Comparison of ENCODE assay signal across 1 cellular context in genomic region chr19:52897149-52897935, GRCh38.
TF ChIP-seq lines count a peak whose summit lies in the region.

ZNF320 (minus strand) TSS chr19:52897635; CDS start chr19:52890255, 7,380 bp downstream.

TF ChIP-seq in GM12878, 131 proteins besides CTCF, POLR2A, EP300 and RAD21 (continued from another document and continues in another):
- TF ChIP-seq NKRF (conservative IDR thresholded peaks at IDR 0.05) (peak; percentile 61; the same call in 1 of the 2 replicates), ZNF207 (IDR thresholded peaks at IDR 0.05; ENCODE audit: borderline replicate concordance) (no peak), HDAC6 (IDR thresholded peaks at IDR 0.05; ENCODE audit: unreplicated experiment) (no peak), ATF7 (IDR thresholded peaks at IDR 0.05; ENCODE audit: low read depth) (no peak), BRCA1 (IDR thresholded peaks at IDR 0.05; ENCODE audit: low read depth, low read length) (no peak), POLR2AphosphoS2 (IDR thresholded peaks at IDR 0.05; ENCODE audit: low read depth, low read length) (no peak), ELK1 (IDR thresholded peaks at IDR 0.05; ENCODE audit: low read depth, low read length) (0 out of 2 replicates have a peak, but pooled peaks have one; percentile 16), PBX3 (IDR thresholded peaks at IDR 0.05; ENCODE audit: insufficient replicate concordance, low read depth, low read length) (peak; percentile 76), HDGF (IDR thresholded peaks at IDR 0.05) (peak; percentile 85), NFIC (IDR thresholded peaks at IDR 0.05; ENCODE audit: low read depth, low read length) (no peak), SIN3A (IDR thresholded peaks at IDR 0.05; ENCODE audit: low read depth, low read length) (no peak), NR2F1 (conservative IDR thresholded peaks at IDR 0.05) (peak; percentile 83), BHLHE40 (IDR thresholded peaks at IDR 0.05; ENCODE audit: borderline replicate concordance in 1 of 2, low read depth in 2 of 2, low read length in 1 of 2) (peak; percentile 83 to 89), PKNOX1 (IDR thresholded peaks at IDR 0.05) (peak; percentile 90), MTA3 (IDR thresholded peaks at IDR 0.05; ENCODE audit: borderline replicate concordance, low read length) (no peak), SKIL (IDR thresholded peaks at IDR 0.05; ENCODE audit: low read depth, poor library complexity, severe bottlenecking) (no peak), SMAD1 (IDR thresholded peaks at IDR 0.05; ENCODE audit: low read depth, partially characterized antibody) (no peak), SP1 (IDR thresholded peaks at IDR 0.05; ENCODE audit: low read depth, low read length) (peak; percentile 43), FOXK2 (IDR thresholded peaks at IDR 0.05) (no peak), IKZF2 (IDR thresholded peaks at IDR 0.05) (0 out of 4 replicates have a peak, but pooled peaks of 1 of the 2 experiments have one; percentile 25), ZZZ3 (IDR thresholded peaks at IDR 0.05; ENCODE audit: control insufficient read depth, insufficient read length, low read depth) (no peak), TBL1XR1 (IDR thresholded peaks at IDR 0.05; ENCODE audit: low read depth, low read length) (no peak), ATF2 (IDR thresholded peaks at IDR 0.05; ENCODE audit: low read length) (no peak), FOS (IDR thresholded peaks at IDR 0.05; ENCODE audit: borderline replicate concordance, extremely low read depth, insufficient read length) (no peak), ZNF274 (IDR thresholded peaks at IDR 0.05; ENCODE audit: insufficient read depth, insufficient read length) (no peak), SIX5 (IDR thresholded peaks at IDR 0.05; ENCODE audit: low read depth, low read length, severe bottlenecking) (no peak), FOXM1 (IDR thresholded peaks at IDR 0.05; ENCODE audit: low read depth, low read length) (no peak), CHD1 (IDR thresholded peaks at IDR 0.05; ENCODE audit: low read depth, low read length) (no peak), IKZF1 (conservative IDR thresholded peaks at IDR 0.05) (peak; percentile 48; the same call in 1 of the 2 replicates), E4F1 (IDR thresholded peaks at IDR 0.05; ENCODE audit: borderline replicate concordance, partially characterized antibody) (peak; percentile 34), ZNF687 (IDR thresholded peaks at IDR 0.05) (peak; percentile 86), ATF3 (IDR thresholded peaks at IDR 0.05; ENCODE audit: borderline replicate concordance, extremely low read depth, low read depth, low read length) (no peak), MTA2 (IDR thresholded peaks at IDR 0.05; ENCODE audit: low read depth) (peak; percentile 64), SUPT20H (IDR thresholded peaks at IDR 0.05; ENCODE audit: borderline replicate concordance, control insufficient read depth, low read depth, low read length) (no peak), ZSCAN29 (IDR thresholded peaks at IDR 0.05) (0 out of 2 replicates have a peak, but pooled peaks have one; percentile 8), MXI1 (IDR thresholded peaks at IDR 0.05; ENCODE audit: low read depth, low read length) (peak; percentile 84; the same call in 1 of the 2 replicates), NRF1 (conservative IDR thresholded peaks at IDR 0.05; ENCODE audit: low read depth, low read length) (no peak), TCF12 (IDR thresholded peaks at IDR 0.05; ENCODE audit: low read depth, low read length) (no peak), WRNIP1 (IDR thresholded peaks at IDR 0.05; ENCODE audit: borderline replicate concordance, low read depth, low read length) (no peak), USF2 (IDR thresholded peaks at IDR 0.05; ENCODE audit: borderline replicate concordance, low read depth, low read length) (no peak), NFXL1 (IDR thresholded peaks at IDR 0.05; ENCODE audit: borderline replicate concordance) (no peak)
